Comparison of ENCODE assay signal across 8 cellular contexts in the genomic region with DNA sequence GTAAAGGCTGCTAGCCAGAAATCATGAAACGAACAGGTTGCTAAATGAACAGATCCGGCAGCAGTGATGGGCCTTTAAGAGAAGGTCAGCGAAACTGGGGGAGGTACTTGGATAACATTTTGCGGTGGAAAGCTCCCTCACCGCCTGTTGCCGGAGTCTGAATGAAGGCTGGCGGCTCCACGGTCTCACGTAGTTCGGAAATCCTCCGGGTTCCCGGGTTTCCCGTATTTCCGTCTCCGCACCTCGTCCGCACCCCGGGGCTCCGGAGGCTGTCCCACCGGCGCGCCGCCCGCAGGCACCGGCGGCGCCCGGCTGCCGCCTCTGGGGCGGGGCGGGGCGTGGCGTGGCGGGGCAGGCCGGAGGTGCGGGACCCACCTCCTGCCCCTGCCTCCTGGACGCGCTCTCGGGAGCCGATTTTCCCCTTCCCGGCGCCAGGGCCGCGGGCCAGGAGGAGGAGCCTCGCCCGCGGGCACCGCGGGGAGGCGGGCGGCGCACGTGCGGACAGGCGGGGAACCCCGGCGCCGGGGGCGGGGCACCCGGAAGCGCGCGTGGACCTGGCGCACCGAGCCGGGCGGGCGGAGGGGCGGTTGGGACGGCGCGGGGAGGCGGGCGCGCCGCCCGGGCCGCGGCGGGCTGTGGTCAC. TPM values are rescaled to one million over a fixed set of nuclear protein-coding genes. Genes with fewer than 3 reads are reported as not detected.
DNase-seq lines count a peak whose midpoint lies in the region; ATAC-seq and TF ChIP-seq lines count a peak whose summit lies in the region.

A gene with protein sequence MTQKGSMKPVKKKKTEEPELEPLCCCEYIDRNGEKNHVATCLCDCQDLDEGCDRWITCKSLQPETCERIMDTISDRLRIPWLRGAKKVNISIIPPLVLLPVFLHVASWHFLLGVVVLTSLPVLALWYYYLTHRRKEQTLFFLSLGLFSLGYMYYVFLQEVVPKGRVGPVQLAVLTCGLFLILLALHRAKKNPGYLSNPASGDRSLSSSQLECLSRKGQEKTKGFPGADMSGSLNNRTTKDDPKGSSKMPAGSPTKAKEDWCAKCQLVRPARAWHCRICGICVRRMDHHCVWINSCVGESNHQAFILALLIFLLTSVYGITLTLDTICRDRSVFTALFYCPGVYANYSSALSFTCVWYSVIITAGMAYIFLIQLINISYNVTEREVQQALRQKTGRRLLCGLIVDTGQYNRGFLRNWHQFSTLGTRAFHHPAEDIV (plus strand): TSS at position 642 of the 643 bp plus-strand sequence. CDS start 790 bp downstream, outside the sequence.

- peak within 1 kb of the TSS; percentile 78 for H3K4me2 ChIP-seq in OCI-LY1 (ENCODE audit: low read length)

- no peaks in the 10 kb centered on the region for H3K9me2 ChIP-seq in OCI-LY1 (ENCODE audit: low read depth, low read length)

- peak within 1 kb of the TSS; percentile 89 for H2AFZ ChIP-seq in OCI-LY1 (ENCODE audit: low read length)

- no peaks in the 10 kb centered on the region for H4K20me1 ChIP-seq in OCI-LY1 (ENCODE audit: insufficient read depth, low read length)

- DNase-seq in Calu3: peak; percentile 85
- peak; percentile 60 for DNase-seq in activated T-cell treated with anti-CD3 and anti-CD28 coated beads, Interleukin-2, amount 50 U/mL, for 4 hours
- no peak for DNase-seq in esophagus squamous epithelium (lab: John Stamatoyannopoulos, UW)
- peak; percentile 55 to 82 (median 69) for DNase-seq in naive thymus-derived CD4-positive, alpha-beta T cell

- peak within 1 kb of the TSS; percentile 77 for H3K4me3 Mint-ChIP-seq in Calu3 (ENCODE audit: low read depth, unreplicated experiment)
- H3K4me3 Mint-ChIP-seq in activated T-cell treated with anti-CD3 and anti-CD28 coated beads, Interleukin-2, amount 50 U/mL, for 4 hours: peak within 1 kb of the TSS; percentile 80
- peak within 1 kb of the TSS; percentile 79 to 94 (median 86) for H3K4me3 Mint-ChIP-seq in naive thymus-derived CD4-positive, alpha-beta T cell
- peak within 1 kb of the TSS; percentile 85 for H3K4me3 Mint-ChIP-seq in stimulated activated memory B cell treated with anti-CD40 and anti-IgM and Interleukin-4, amounts not matched to agents 10 μg/mL and 1 μg/mL and 100 μg/mL, for 72 hours

- H3K27ac Mint-ChIP-seq in Calu3 (ENCODE audit: unreplicated experiment): no peak within 1 kb of the TSS
- H3K27ac Mint-ChIP-seq in naive thymus-derived CD4-positive, alpha-beta T cell: peak within 1 kb of the TSS in 7 of 9 donors; percentile 33 to 81 (median 59)
- peak within 1 kb of the TSS; percentile 78 for H3K27ac Mint-ChIP-seq in stimulated activated memory B cell treated with anti-CD40 and anti-IgM and Interleukin-4, amounts not matched to agents 10 μg/mL and 1 μg/mL and 100 μg/mL, for 72 hours

- peaks cover 26% of the 10 kb centered on the region for H3K36me3 Mint-ChIP-seq in Calu3 (ENCODE audit: insufficient read depth, unreplicated experiment)
- H3K36me3 Mint-ChIP-seq in activated T-cell treated with anti-CD3 and anti-CD28 coated beads, Interleukin-2, amount 50 U/mL, for 4 hours (ENCODE audit: insufficient read depth): no peaks in the 10 kb centered on the region
- no peaks in the 10 kb centered on the region for H3K36me3 Mint-ChIP-seq in naive thymus-derived CD4-positive, alpha-beta T cell
- peaks cover 11% of the 10 kb centered on the region for H3K36me3 Mint-ChIP-seq in stimulated activated memory B cell treated with anti-CD40 and anti-IgM and Interleukin-4, amounts not matched to agents 10 μg/mL and 1 μg/mL and 100 μg/mL, for 72 hours

- H3K9me3 ChIP-seq in HUES6 (ENCODE audit: control insufficient read depth, insufficient read depth, low read depth, low read length) (no peaks in the 10 kb centered on the region), OCI-LY1 (ENCODE audit: low read length) (no peaks in the 10 kb centered on the region), esophagus squamous epithelium (no peaks in the 10 kb centered on the region)
- no peaks in the 10 kb centered on the region for H3K9me3 ChIP-seq in naive thymus-derived CD4-positive, alpha-beta T cell (ENCODE audit: control insufficient read depth in 2 of 3, low read length in 3 of 3)

- H3K4me3 ChIP-seq in HUES6 (ENCODE audit: low read depth, low read length) (peak within 1 kb of the TSS; percentile 84), OCI-LY1 (ENCODE audit: low read depth, low read length, poor library complexity, severe bottlenecking) (peak within 1 kb of the TSS; percentile 72), esophagus squamous epithelium (peak within 1 kb of the TSS; percentile 70 to 90 (median 86))
- H3K4me3 ChIP-seq in naive thymus-derived CD4-positive, alpha-beta T cell (ENCODE audit: low read length): peak within 1 kb of the TSS; percentile 62

- CTCF ChIA-PET in Calu3 (lab: Charles Lee): interaction anchor here (0.6 kb wide), 1 partner anchor 106 kb away, joined by 3 read pairs; no protein-coding TSS in a partner anchor
- CTCF ChIA-PET in naive thymus-derived CD4-positive, alpha-beta T cell (lab: Charles Lee): no interaction called here

- TF ChIP-seq POLR2A in esophagus squamous epithelium (IDR thresholded peaks at IDR 0.05): peak in 1 of 4 donors; percentile 9

- no peaks in the 10 kb centered on the region for H3K27me3 Mint-ChIP-seq in Calu3 (ENCODE audit: unreplicated experiment)
- H3K27me3 Mint-ChIP-seq in activated T-cell treated with anti-CD3 and anti-CD28 coated beads, Interleukin-2, amount 50 U/mL, for 4 hours (ENCODE audit: low read depth): peaks cover 16% of the 10 kb centered on the region
- H3K27me3 Mint-ChIP-seq in naive thymus-derived CD4-positive, alpha-beta T cell: peaks cover 9 to 60% (median 14%) of the 10 kb centered on the region in 5 donors
- no peaks in the 10 kb centered on the region for H3K27me3 Mint-ChIP-seq in stimulated activated memory B cell treated with anti-CD40 and anti-IgM and Interleukin-4, amounts not matched to agents 10 μg/mL and 1 μg/mL and 100 μg/mL, for 72 hours

- POLR2A ChIA-PET in naive thymus-derived CD4-positive, alpha-beta T cell (lab: Charles Lee): no interaction called here

- H3K79me2 ChIP-seq in OCI-LY1 (ENCODE audit: insufficient read depth, low read length): no peaks in the 10 kb centered on the region

- H3K4me1 Mint-ChIP-seq in Calu3 (ENCODE audit: low read depth, unreplicated experiment): peaks cover 20% of the 10 kb centered on the region
- H3K4me1 Mint-ChIP-seq in activated T-cell treated with anti-CD3 and anti-CD28 coated beads, Interleukin-2, amount 50 U/mL, for 4 hours (ENCODE audit: low read depth): peaks cover 11% of the 10 kb centered on the region
- peaks cover 8 to 20% (median 13%) of the 10 kb centered on the region in 7 donors for H3K4me1 Mint-ChIP-seq in naive thymus-derived CD4-positive, alpha-beta T cell
- peaks cover 16% of the 10 kb centered on the region for H3K4me1 Mint-ChIP-seq in stimulated activated memory B cell treated with anti-CD40 and anti-IgM and Interleukin-4, amounts not matched to agents 10 μg/mL and 1 μg/mL and 100 μg/mL, for 72 hours

- no peak for TF ChIP-seq CTCF in Calu3 (IDR thresholded peaks at IDR 0.05; ENCODE audit: unreplicated experiment)
- no peak for TF ChIP-seq CTCF in OCI-LY1 (IDR thresholded peaks at IDR 0.05; ENCODE audit: low read length)
- TF ChIP-seq CTCF in esophagus squamous epithelium (IDR thresholded peaks at IDR 0.05): no peak

- no TSS peak for BruUV-seq in Calu3 (replicated peaks; lab: Mats Ljungman, UMichigan)

- H3K27ac ChIP-seq in HUES6 (ENCODE audit: low read depth, low read length) (no peak within 1 kb of the TSS), OCI-LY1 (ENCODE audit: low read depth, low read length, poor library complexity, severe bottlenecking) (peak within 1 kb of the TSS; percentile 55), esophagus squamous epithelium (peak within 1 kb of the TSS; percentile 58 to 78 (median 70))
- peak within 1 kb of the TSS; percentile 42 for H3K27ac ChIP-seq in naive thymus-derived CD4-positive, alpha-beta T cell (ENCODE audit: low read depth, low read length)

- intact Hi-C loops in Calu3 (cut with micrococcal nuclease; ENCODE audit: unreplicated experiment): no loop called here
- intact Hi-C loops in esophagus squamous epithelium (cut with DNase I): no loop called here
- intact Hi-C loops in naive thymus-derived CD4-positive, alpha-beta T cell (cut with micrococcal nuclease): loop anchor here (1.0 to 5.0 kb wide), 10 partner anchors 35 to 1835 kb away; a partner anchor contains a TSS

- no peaks in the 10 kb centered on the region for H3K36me3 ChIP-seq in HUES6 (ENCODE audit: control insufficient read depth, insufficient read depth, low read length)
- peaks cover 28% of the 10 kb centered on the region for H3K36me3 ChIP-seq in OCI-LY1 (ENCODE audit: insufficient read depth, low read length)
- H3K36me3 ChIP-seq in esophagus squamous epithelium: peaks cover 0 to 18% (median 0%) of the 10 kb centered on the region in 3 donors
- H3K36me3 ChIP-seq in naive thymus-derived CD4-positive, alpha-beta T cell (ENCODE audit: control insufficient read depth in 2 of 3, insufficient read depth in 3 of 3, low read length in 3 of 3): no peaks in the 10 kb centered on the region

- 1% methylated on average over 12 to 22 of the region's 80 CpGs for whole genome bisulfite sequencing in esophagus squamous epithelium, 2 donors

- H3K4me1 ChIP-seq in HUES6 (ENCODE audit: control insufficient read depth, insufficient read depth, low read length): peaks cover 3% of the 10 kb centered on the region; the same call in 1 of the 2 replicates
- peaks cover 30% of the 10 kb centered on the region for H3K4me1 ChIP-seq in OCI-LY1 (ENCODE audit: insufficient read depth, low read length, severe bottlenecking)
- H3K4me1 ChIP-seq in esophagus squamous epithelium: peaks cover 0 to 19% (median 2%) of the 10 kb centered on the region in 3 donors
- H3K4me1 ChIP-seq in naive thymus-derived CD4-positive, alpha-beta T cell (ENCODE audit: control insufficient read depth in 2 of 2, insufficient read depth in 2 of 2, low read length in 2 of 2): peaks cover 0 to 8% of the 10 kb centered on the region in 2 donors

- ATAC-seq in GM21515 (IDR thresholded peaks at IDR 0.05; ENCODE audit: unreplicated experiment): peak; percentile 78
- peak; percentile 87 to 91 for ATAC-seq in activated T-cell treated with anti-CD3 and anti-CD28 coated beads, Interleukin-2, amount 50 U/mL, for 4 hours
- peak; percentile 92 for ATAC-seq in naive thymus-derived CD4-positive, alpha-beta T cell
- peak; percentile 90 for ATAC-seq in stimulated activated memory B cell treated with anti-CD40 and anti-IgM and Interleukin-4, amounts not matched to agents 10 μg/mL and 1 μg/mL and 100 μg/mL, for 72 hours

- H3F3A ChIP-seq in OCI-LY1 (ENCODE audit: insufficient read depth, low read length): no peaks in the 10 kb centered on the region

- H3K27me3 ChIP-seq in HUES6 (ENCODE audit: control insufficient read depth, insufficient read depth, low read length) (peaks cover 44% of the 10 kb centered on the region), OCI-LY1 (ENCODE audit: insufficient read depth, low read length) (no peaks in the 10 kb centered on the region), esophagus squamous epithelium (no peaks in the 10 kb centered on the region)
- H3K27me3 ChIP-seq in naive thymus-derived CD4-positive, alpha-beta T cell (ENCODE audit: control insufficient read depth in 2 of 2, insufficient read depth in 2 of 2, low read length in 2 of 2): no peaks in the 10 kb centered on the region

- no peaks in the 10 kb centered on the region for H3K9me3 Mint-ChIP-seq in Calu3 (ENCODE audit: low read depth, unreplicated experiment)
- H3K9me3 Mint-ChIP-seq in activated T-cell treated with anti-CD3 and anti-CD28 coated beads, Interleukin-2, amount 50 U/mL, for 4 hours: no peaks in the 10 kb centered on the region
- H3K9me3 Mint-ChIP-seq in naive thymus-derived CD4-positive, alpha-beta T cell: peaks cover 0 to 1% (median 0%) of the 10 kb centered on the region in 11 donors
- H3K9me3 Mint-ChIP-seq in stimulated activated memory B cell treated with anti-CD40 and anti-IgM and Interleukin-4, amounts not matched to agents 10 μg/mL and 1 μg/mL and 100 μg/mL, for 72 hours: no peaks in the 10 kb centered on the region

- peak within 1 kb of the TSS; percentile 14 for H3K9ac ChIP-seq in HUES6 (ENCODE audit: low read length)
- peak within 1 kb of the TSS; percentile 66 for H3K9ac ChIP-seq in OCI-LY1 (ENCODE audit: low read length)

RNA-seq across cellular contexts. Expression of the gene that starts here (rescaled TPM):
- total RNA-seq in Calu3 (2022): 17.8 and 22.0 TPM in 2 replicates
- 1 to 10 TPM; 2.8 to 3.9 (median 3.8) TPM for total RNA-seq in activated T-cell treated with anti-CD3 and anti-CD28 coated beads, Interleukin-2, amount 50 U/mL, for 4 hours
- total RNA-seq in esophagus squamous epithelium: 1 to 10 TPM; 1.4 to 7.6 (median 5.0) TPM
- total RNA-seq in naive thymus-derived CD4-positive, alpha-beta T cell: 1 to 10 TPM; 2.1 to 3.4 (median 3.2) TPM
- under 1 TPM; 0.47 to 0.55 TPM for polyA plus RNA-seq in naive thymus-derived CD4-positive, alpha-beta T cell

Comparison
In these comparisons a context has a peak if more than half of its experiments do, and no peak if none do; other contexts are left out.
1. intact Hi-C loops: an anchor here in naive thymus-derived CD4-positive, alpha-beta T cell (1.0 to 5.0 kb wide); none called in Calu3 and esophagus squamous epithelium.